In genomic region chr20:3586111-3586510, GRCh38 we compare ENCODE assay signal across 9 cellular contexts.
"Had no signal": no experiment of that assay in that cellular context is flagged by ENCODE, and none has a peak within 500 bp of the region (broad histone marks: within the 10 kb centered on the region; RNA-seq: fewer than 3 reads in every experiment).

No MANE protein-coding gene starts in this region.

- H3K4me3 ChIP-seq: GM23248, HAP-1 had no signal

- H3K27ac ChIP-seq: GM23248, HL-60 had no signal

- H3K9ac ChIP-seq: GM23248 had no signal

- H2AFZ ChIP-seq: GM23248 had no signal

- ATAC-seq: HCT116, HepG2 had no signal

- DNase-seq: GM23248, GOT3, H7, HFFc6, KBM-7 had no signal

- H3K9me3 ChIP-seq: HAP-1 had no signal

- H3K4me1 ChIP-seq: HAP-1 had no signal
